ENCODE assay signal across 9 cellular contexts in the genomic region with DNA sequence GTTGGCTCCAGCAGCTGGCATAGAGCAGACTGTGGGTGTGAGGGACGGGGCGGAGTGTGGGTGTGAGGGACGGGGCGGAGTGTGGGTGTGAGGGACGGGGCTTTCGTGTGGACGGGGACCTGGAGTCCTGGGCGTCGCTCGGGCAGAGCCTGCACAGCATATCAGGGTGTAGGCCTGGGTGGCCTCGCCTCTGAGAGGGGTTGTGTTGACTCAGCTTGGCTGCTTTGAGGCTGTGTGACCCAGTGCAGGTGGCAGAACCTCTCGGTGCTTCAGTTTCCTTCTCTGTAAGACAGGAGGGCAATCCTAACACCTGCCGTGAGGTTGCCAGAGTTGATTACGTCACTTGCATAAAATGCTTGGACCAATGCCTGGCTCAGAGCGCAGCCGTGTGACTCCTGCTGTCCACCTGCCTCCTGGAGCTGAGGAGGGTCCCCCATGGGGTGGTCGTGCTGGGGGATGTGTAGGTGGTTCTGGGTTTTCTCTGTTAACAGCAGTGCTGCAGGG. TPM values are rescaled to one million over a fixed set of nuclear protein-coding genes. Genes with fewer than 3 reads are reported as not detected.
A peak's percentile ranks its signal among the peaks of the same experiment; 100 is the strongest.
DNase-seq lines count a peak whose midpoint lies in the region; ATAC-seq and TF ChIP-seq lines count a peak whose summit lies in the region.
"Had no signal": no experiment of that assay in that cellular context is flagged by ENCODE, and none has a peak within 500 bp of the region (broad histone marks: within the 10 kb centered on the region; RNA-seq: fewer than 3 reads in every experiment).

No MANE protein-coding gene starts in this region.

- ATAC-seq in activated naive CD4-positive, alpha-beta T cell treated with anti-CD3 and anti-CD28 coated beads, Interleukin-2, amount 50 U/mL, for 72 hours, result peak; percentile 61 to 83
- no peak for ATAC-seq in HG02571 (IDR thresholded peaks at IDR 0.05; ENCODE audit: unreplicated experiment)

- TF ChIP-seq CTCF in astrocyte of the spinal cord (IDR thresholded peaks at IDR 0.05; ENCODE audit: low read depth, low read length), result no peak
- TF ChIP-seq CTCF in liver (IDR thresholded peaks at IDR 0.05; ENCODE audit: low read depth, low read length, missing input control), result no peak
- no peak for TF ChIP-seq CTCF in type B pancreatic cell (conservative IDR thresholded peaks at IDR 0.05)
- no peak for TF ChIP-seq CTCF in uterus (IDR thresholded peaks at IDR 0.05)

- peaks cover 24 to 64% (median 49%) of the 10 kb centered on the region in 4 donors for H3K4me1 ChIP-seq in liver (ENCODE audit: control insufficient read depth in 4 of 4, insufficient read depth in 4 of 4, low read length in 3 of 4)
- H3K4me1 ChIP-seq in uterus, result peaks cover 0 to 21% of the 10 kb centered on the region in 2 donors

- H3K4me1 Mint-ChIP-seq in activated naive CD4-positive, alpha-beta T cell treated with anti-CD3 and anti-CD28 coated beads for 36 hours (ENCODE audit: low read depth), result peaks cover 31% of the 10 kb centered on the region
- peaks cover 21% of the 10 kb centered on the region for H3K4me1 Mint-ChIP-seq in type B pancreatic cell (ENCODE audit: unreplicated experiment)

- no peaks in the 10 kb centered on the region for H3K27me3 ChIP-seq in liver (ENCODE audit: control insufficient read depth in 4 of 4, insufficient read depth in 4 of 4, low read length in 3 of 4)
- H3K27me3 ChIP-seq in uterus, result no peaks in the 10 kb centered on the region

- intact Hi-C loops in activated naive CD4-positive, alpha-beta T cell treated with anti-CD3 and anti-CD28 coated beads for 36 hours (cut with micrococcal nuclease), result no loop called here
- intact Hi-C loops in uterus (cut with DNase I; ENCODE audit: low total_unique reads), result no loop called here

- in situ Hi-C loops in astrocyte of the spinal cord (cut with HindIII; ENCODE audit: low sequenced_read_pairs), result no loop called here

- CTCF ChIA-PET in activated naive CD4-positive, alpha-beta T cell treated with anti-CD3 and anti-CD28 coated beads for 36 hours (lab: Charles Lee), result no interaction called here

- H3K27ac ChIP-seq in liver (ENCODE audit: low read depth in 1 of 2, low read length in 2 of 2) (peak overlapping the region; percentile 21 to 22), uterus (peak overlapping the region in 1 of 2 donors; percentile 10)

- no peak overlapping the region for H3K4me3 Mint-ChIP-seq in activated naive CD4-positive, alpha-beta T cell treated with anti-CD3 and anti-CD28 coated beads for 36 hours
- H3K4me3 Mint-ChIP-seq in type B pancreatic cell, result no peak overlapping the region

- no peaks in the 10 kb centered on the region for H3K9me3 ChIP-seq in liver (ENCODE audit: control insufficient read depth in 4 of 4, low read length in 3 of 4)
- H3K9me3 ChIP-seq in uterus, result no peaks in the 10 kb centered on the region

- H3K9ac ChIP-seq in liver (ENCODE audit: low read depth in 1 of 2, low read length in 2 of 2), result peak overlapping the region in 1 of 2 donors; percentile 8

- peak overlapping the region in 1 of 2 donors; percentile 31 for H3K27ac Mint-ChIP-seq in activated naive CD4-positive, alpha-beta T cell treated with anti-CD3 and anti-CD28 coated beads, Interleukin-2, amount 50 U/mL, for 72 hours
- H3K27ac Mint-ChIP-seq in activated naive CD4-positive, alpha-beta T cell treated with anti-CD3 and anti-CD28 coated beads for 36 hours, result no peak overlapping the region
- H3K27ac Mint-ChIP-seq in type B pancreatic cell, result peak overlapping the region; percentile 41

- H3K9me3 Mint-ChIP-seq in activated naive CD4-positive, alpha-beta T cell treated with anti-CD3 and anti-CD28 coated beads, Interleukin-2, amount 50 U/mL, for 72 hours, result no peaks in the 10 kb centered on the region
- H3K9me3 Mint-ChIP-seq in activated naive CD4-positive, alpha-beta T cell treated with anti-CD3 and anti-CD28 coated beads for 36 hours, result no peaks in the 10 kb centered on the region
- no peaks in the 10 kb centered on the region for H3K9me3 Mint-ChIP-seq in type B pancreatic cell

- H3K36me3 Mint-ChIP-seq in activated naive CD4-positive, alpha-beta T cell treated with anti-CD3 and anti-CD28 coated beads, Interleukin-2, amount 50 U/mL, for 72 hours, result peaks cover 0 to 13% of the 10 kb centered on the region in 2 donors
- H3K36me3 Mint-ChIP-seq in activated naive CD4-positive, alpha-beta T cell treated with anti-CD3 and anti-CD28 coated beads for 36 hours (ENCODE audit: low read depth), result no peaks in the 10 kb centered on the region
- peaks cover 1% of the 10 kb centered on the region for H3K36me3 Mint-ChIP-seq in type B pancreatic cell

- H3K4me3 ChIP-seq in astrocyte of the spinal cord (ENCODE audit: low read depth, low read length) (no peak overlapping the region), liver (ENCODE audit: low read depth in 1 of 3, low read length in 3 of 3) (no peak overlapping the region), uterus (no peak overlapping the region)

- no peak for TF ChIP-seq RAD21 in liver (IDR thresholded peaks at IDR 0.05)

- no peak for DNase-seq in activated naive CD4-positive, alpha-beta T cell treated with anti-CD3 and anti-CD28 coated beads, Interleukin-2, amount 50 U/mL, for 72 hours (ENCODE audit: low spot score in 2 of 2)
- no peak for DNase-seq in activated naive CD4-positive, alpha-beta T cell treated with anti-CD3 and anti-CD28 coated beads for 36 hours
- peak; percentile 14 for DNase-seq in astrocyte of the spinal cord (ENCODE audit: low read depth, low spot score)
- no peak for DNase-seq in type B pancreatic cell (ENCODE audit: extremely low spot score, unreplicated experiment)
- no peak for DNase-seq in uterus
- DNase-seq in SK-N-DZ (ENCODE audit: low spot score), result no peak
- DNase-seq: NCI-H1048 had no signal

- H3K36me3 ChIP-seq in liver (ENCODE audit: control insufficient read depth in 4 of 4, insufficient read depth in 3 of 4, low read depth in 1 of 4, low read length in 3 of 4), result no peaks in the 10 kb centered on the region
- H3K36me3 ChIP-seq in uterus, result no peaks in the 10 kb centered on the region

- no peak for TF ChIP-seq POLR2A in uterus (IDR thresholded peaks at IDR 0.05)

- WGBS in liver, result 52% methylated on average over 17 of the region's 17 CpGs

- no peaks in the 10 kb centered on the region for H3K27me3 Mint-ChIP-seq in activated naive CD4-positive, alpha-beta T cell treated with anti-CD3 and anti-CD28 coated beads for 36 hours (ENCODE audit: low read depth)
- no peaks in the 10 kb centered on the region for H3K27me3 Mint-ChIP-seq in type B pancreatic cell

TF ChIP-seq in liver, 16 proteins besides CTCF, POLR2A, EP300 and RAD21 (continues in another document):
- TF ChIP-seq JUND (IDR thresholded peaks at IDR 0.05) (no peak), FOXA2 (IDR thresholded peaks at IDR 0.05) (no peak), GABPA (IDR thresholded peaks at IDR 0.05 in 1 of 2, conservative IDR thresholded peaks at IDR 0.05 in 1 of 2) (no peak), HNF4A (conservative IDR thresholded peaks at IDR 0.05) (no peak), FOXA1 (IDR thresholded peaks at IDR 0.05) (no peak), EGR1 (IDR thresholded peaks at IDR 0.05; ENCODE audit: low read depth in 2 of 2) (no peak), TAF1 (conservative IDR thresholded peaks at IDR 0.05) (no peak)
- TF ChIP-seq, protein P1, sequence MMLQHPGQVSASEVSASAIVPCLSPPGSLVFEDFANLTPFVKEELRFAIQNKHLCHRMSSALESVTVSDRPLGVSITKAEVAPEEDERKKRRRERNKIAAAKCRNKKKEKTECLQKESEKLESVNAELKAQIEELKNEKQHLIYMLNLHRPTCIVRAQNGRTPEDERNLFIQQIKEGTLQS (IDR thresholded peaks at IDR 0.05), result no peak

RNA-seq across cellular contexts. Expression of a gene that starts 15.3 kb away (rescaled TPM):
- 100 to 1,000 TPM in 1 of 2 donors, 10 to 100 TPM in 1; 70.3 to 121 TPM for total RNA-seq in activated naive CD4-positive, alpha-beta T cell treated with anti-CD3 and anti-CD28 coated beads, Interleukin-2, amount 50 U/mL, for 72 hours
- total RNA-seq in activated naive CD4-positive, alpha-beta T cell treated with anti-CD3 and anti-CD28 coated beads for 36 hours, result 100 to 1,000 TPM; 125 to 133 TPM
- 100 to 1,000 TPM in 1 of 2 donors, 10 to 100 TPM in 1; 20.5 to 104 TPM for total RNA-seq in liver
- 10 to 100 TPM; 34.7 to 35.0 TPM for polyA plus RNA-seq in liver
- total RNA-seq in type B pancreatic cell (ENCODE audit: low replicate concordance), result 94.4 and 160 TPM in 2 replicates
- total RNA-seq in uterus, result 10 to 100 TPM; 15.9 to 89.8 (median 49.8) TPM
- polyA plus RNA-seq in SK-N-DZ (2014; cell fraction: cytosol; rRNA removed), result 43.8 and 48.7 TPM in 2 replicates
- polyA plus RNA-seq in SK-N-DZ (2014; cell fraction: nucleus; rRNA removed), result 41.2 and 49.5 TPM in 2 replicates

RNA-seq across cellular contexts. Expression of a gene that starts 41.9 kb away (rescaled TPM):
- total RNA-seq in activated naive CD4-positive, alpha-beta T cell treated with anti-CD3 and anti-CD28 coated beads, Interleukin-2, amount 50 U/mL, for 72 hours, result 10 to 100 TPM; 19.8 to 36.7 TPM
- total RNA-seq in activated naive CD4-positive, alpha-beta T cell treated with anti-CD3 and anti-CD28 coated beads for 36 hours, result 10 to 100 TPM; 22.8 to 23.0 TPM
- 1 to 10 TPM; 3.8 to 7.7 TPM for total RNA-seq in liver
- 10 to 100 TPM; 59.8 to 62.4 TPM for polyA plus RNA-seq in liver
- total RNA-seq in type B pancreatic cell (ENCODE audit: low replicate concordance), result 45.4 and 78.2 TPM in 2 replicates
- total RNA-seq in uterus, result 10 to 100 TPM in 1 of 4 donors, 1 to 10 TPM in 3; 2.0 to 31.2 (median 5.6) TPM
- polyA plus RNA-seq in SK-N-DZ (2014; cell fraction: cytosol; rRNA removed), result 8.0 and 9.6 TPM in 2 replicates
- polyA plus RNA-seq in SK-N-DZ (2014; cell fraction: nucleus; rRNA removed), result 7.8 and 9.3 TPM in 2 replicates

RNA-seq across cellular contexts. Expression of a gene that starts 55.2 kb away (rescaled TPM):
- 10 to 100 TPM; 29.9 to 54.1 TPM for total RNA-seq in activated naive CD4-positive, alpha-beta T cell treated with anti-CD3 and anti-CD28 coated beads, Interleukin-2, amount 50 U/mL, for 72 hours
- total RNA-seq in activated naive CD4-positive, alpha-beta T cell treated with anti-CD3 and anti-CD28 coated beads for 36 hours, result 10 to 100 TPM; 33.6 to 35.5 TPM
- total RNA-seq in liver, result 10 to 100 TPM in 1 of 2 donors, 1 to 10 TPM in 1; 5.4 to 15.0 TPM
- 1 to 10 TPM; 7.4 to 8.0 TPM for polyA plus RNA-seq in liver
- 29.5 and 43.6 TPM in 2 replicates for total RNA-seq in type B pancreatic cell (ENCODE audit: low replicate concordance)
- 10 to 100 TPM; 11.0 to 31.5 (median 19.5) TPM for total RNA-seq in uterus
- polyA plus RNA-seq in SK-N-DZ (2014; cell fraction: cytosol; rRNA removed), result 32.7 and 45.9 TPM in 2 replicates
- polyA plus RNA-seq in SK-N-DZ (2014; cell fraction: nucleus; rRNA removed), result 93.3 and 129 TPM in 2 replicates
